In the genomic region with DNA sequence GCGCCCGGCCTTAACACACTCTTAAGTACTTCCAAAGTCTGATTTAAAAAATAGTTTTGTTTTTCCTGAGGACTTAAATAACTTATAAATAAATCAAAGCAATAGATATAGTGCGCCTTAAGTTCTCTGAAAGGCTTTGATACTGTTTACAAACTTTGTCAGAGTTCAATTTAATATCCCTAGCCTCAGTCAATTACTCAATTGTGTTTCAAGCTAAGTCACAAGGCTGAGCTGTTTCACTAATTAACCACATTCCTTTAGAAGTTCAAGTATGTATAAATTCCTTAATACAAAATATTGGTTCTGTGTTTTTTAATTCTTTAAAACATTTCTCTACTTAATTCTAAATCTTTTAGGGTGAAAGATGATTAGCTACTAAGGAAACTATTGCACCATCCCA, we compare ENCODE assay signal across 3 cellular contexts.
"Had no signal": no experiment of that assay in that cellular context is flagged by ENCODE, and none has a peak within 500 bp of the region (broad histone marks: within the 10 kb centered on the region; RNA-seq: fewer than 3 reads in every experiment).

No MANE protein-coding gene starts in this region.

- DNase-seq: GDM1, GF-D8 had no signal

- H3K4me3 ChIP-seq: GM12878 had no signal
